In genomic region chr4:111693754-111694153, GRCh38 we compare ENCODE assay signal across 18 cellular contexts.
A peak's percentile ranks its signal among the peaks of the same experiment; 100 is the strongest.
DNase-seq lines count a peak whose midpoint lies in the region; TF ChIP-seq lines count a peak whose summit lies in the region.
"Had no signal": no experiment of that assay in that cellular context is flagged by ENCODE, and none has a peak within 500 bp of the region (broad histone marks: within the 10 kb centered on the region; RNA-seq: fewer than 3 reads in every experiment).

No MANE protein-coding gene starts in this region.

- H3K36me3 ChIP-seq in sigmoid colon (no peaks in the 10 kb centered on the region), hepatocyte (replicated peaks; ENCODE audit: insufficient read depth, low read depth) (no peaks in the 10 kb centered on the region)

- no peak for TF ChIP-seq CTCF in sigmoid colon (IDR thresholded peaks at IDR 0.05)
- no peak for TF ChIP-seq CTCF in hepatocyte (IDR thresholded peaks at IDR 0.05; ENCODE audit: poor library complexity)

- no peaks in the 10 kb centered on the region for H4K20me1 ChIP-seq in hepatocyte (ENCODE audit: insufficient read depth, poor library complexity, severe bottlenecking)

- CTCF ChIA-PET in HEK293T (lab: Yijun Ruan, JAX), result no interaction called here

- H2AFZ ChIP-seq in hepatocyte, result no peak overlapping the region
- H2AFZ ChIP-seq: GM23248 had no signal

- WGBS in sigmoid colon, 2 donors, result 50 to 59% methylated on average over 2 of the region's 2 CpGs
- 51% methylated on average over 2 of the region's 2 CpGs for WGBS in hepatocyte (ENCODE audit: low lambda C conversion rate, missing lambda C conversion rate)

- H3K4me1 ChIP-seq in sigmoid colon (peaks cover 0 to 84% (median 60%) of the 10 kb centered on the region in 4 donors), hepatocyte (ENCODE audit: insufficient read depth) (peaks cover 10% of the 10 kb centered on the region)
- H3K4me1 ChIP-seq: A549 had no signal

- peak overlapping the region in 2 of 4 donors; percentile 15 to 60 for H3K27ac ChIP-seq in sigmoid colon
- H3K27ac ChIP-seq in hepatocyte, result no peak overlapping the region
- H3K27ac ChIP-seq: A549, GM23248 had no signal

- peak in 3 of 4 donors; percentile 44 to 85 (median 78) for TF ChIP-seq EP300 in sigmoid colon (IDR thresholded peaks at IDR 0.05)

- no peaks in the 10 kb centered on the region for H3K79me2 ChIP-seq in hepatocyte

- no peak for DNase-seq in HEK293T (ENCODE audit: extremely low spot score)
- DNase-seq in NCI-H2227 treated with DMSO at 0.1 percent for 48 hours (lab: John Stamatoyannopoulos, UW), result peak; percentile 19
- DNase-seq in left kidney (ENCODE audit: low read depth, low spot score), result peak; percentile 61
- DNase-seq in sigmoid colon, result no peak
- no peak for DNase-seq in NCI-H1105 treated with DMSO at 0.1 percent for 48 hours (lab: John Stamatoyannopoulos, UW)
- no peak for DNase-seq in ACHN
- DNase-seq in hepatocyte (ENCODE audit: low spot score), result no peak
- DNase-seq: 8988T; C1 segment of cervical spinal cord; Calu3; CD4-positive, alpha-beta memory T cell; COR-L47; DMS153; DND-41; GM23248; H7; HCEC 1CT had no signal

- POLR2A ChIA-PET in HEK293T (lab: Yijun Ruan, JAX), result no interaction called here

- H3K4me2 ChIP-seq in hepatocyte, result no peak overlapping the region
- H3K4me2 ChIP-seq: A549 had no signal

- H3K4me3 ChIP-seq in sigmoid colon (no peak overlapping the region), hepatocyte (no peak overlapping the region)
- H3K4me3 ChIP-seq: A549, GM23248 had no signal

- H3K9me2 ChIP-seq in hepatocyte (replicated peaks; ENCODE audit: insufficient read depth), result no peaks in the 10 kb centered on the region

- intact Hi-C loops in sigmoid colon (cut with DNase I), result no loop called here

- H3K9me3 ChIP-seq in sigmoid colon (no peaks in the 10 kb centered on the region), hepatocyte (ENCODE audit: low read depth) (no peaks in the 10 kb centered on the region)
- H3K9me3 ChIP-seq: A549 had no signal

- in situ Hi-C loops in ACHN (cut with HindIII; ENCODE audit: low pct_ligation_motif_present, low pct_unique_long_range_greater_than_20kb, low sequenced_read_pairs), result no loop called here

- no peak for TF ChIP-seq POLR2A in sigmoid colon (IDR thresholded peaks at IDR 0.05)

- H3K27me3 ChIP-seq in sigmoid colon, result no peaks in the 10 kb centered on the region
- no peaks in the 10 kb centered on the region for H3K27me3 ChIP-seq in hepatocyte

TF ChIP-seq in HEK293T, 16 proteins besides CTCF, POLR2A, EP300 and RAD21:
- peak; percentile 51; the same call in 1 of the 2 replicates for TF ChIP-seq PKNOX1 (IDR thresholded peaks at IDR 0.05)
- no peak for TF ChIP-seq ELF4 (IDR thresholded peaks at IDR 0.05)
TF ChIP-seq in HEK293T: peak in this region for 1.

Comparison
In these comparisons a context has a peak if more than half of its experiments do, and no peak if none do; other contexts are left out.
1. DNase-seq: peak in NCI-H2227 treated with DMSO at 0.1 percent for 48 hours (single experiment) and left kidney (single experiment); none in HEK293T (single experiment), sigmoid colon (single experiment), NCI-H1105 treated with DMSO at 0.1 percent for 48 hours (single experiment), ACHN (single experiment) and hepatocyte (single experiment).